Comparison of ENCODE assay signal across 8 cellular contexts in the genomic region with DNA sequence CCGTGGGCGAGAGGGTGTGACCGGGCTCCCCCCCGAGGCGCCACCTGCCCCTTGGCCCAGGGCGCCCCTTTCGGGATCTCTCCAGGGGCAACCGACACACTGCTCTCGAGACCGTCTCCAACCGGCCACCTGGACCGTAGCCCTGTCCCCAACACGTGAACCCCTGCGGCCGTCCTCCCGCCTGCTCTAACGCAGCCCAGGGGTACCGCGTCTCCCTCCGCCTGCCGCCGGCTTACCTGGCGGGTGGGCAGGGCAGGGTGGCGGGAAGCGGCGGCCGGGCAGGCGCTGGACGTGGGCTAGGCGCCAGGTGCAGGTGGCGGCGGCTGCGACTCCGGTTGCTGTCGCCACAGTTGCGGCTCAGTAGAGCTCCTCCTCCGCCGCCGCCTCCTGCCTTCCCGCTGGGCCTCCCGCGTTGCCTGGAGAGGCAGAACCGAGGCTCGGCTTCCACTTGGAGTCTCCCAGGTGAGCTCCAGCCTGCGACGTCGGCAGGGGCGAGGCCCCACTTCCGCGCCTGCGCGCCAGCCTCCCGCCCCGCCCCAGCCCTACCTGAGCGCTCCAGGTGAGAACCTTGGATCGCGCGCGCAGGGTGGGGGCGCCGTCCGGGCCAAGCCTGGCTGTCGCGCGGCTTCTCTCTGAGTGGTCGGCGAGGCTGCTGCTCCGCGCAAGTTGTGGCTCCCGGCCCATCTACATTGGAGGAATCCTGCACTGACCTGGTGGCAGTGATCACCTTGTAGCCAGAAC. TPM values are rescaled to one million over a fixed set of nuclear protein-coding genes. Genes with fewer than 3 reads are reported as not detected.
DNase-seq lines count a peak whose midpoint lies in the region; ATAC-seq and TF ChIP-seq lines count a peak whose summit lies in the region.

A gene (minus strand): TSS at position 469 of the 741 bp plus-strand sequence. CDS start 23,547 bp downstream, outside the sequence.

- TF ChIP-seq POLR2A in esophagus squamous epithelium (IDR thresholded peaks at IDR 0.05) = peak in 3 of 4 donors; percentile 51 to 89 (median 85)

- DNase-seq in NCI-H187 treated with DMSO at 0.1 percent for 48 hours (lab: John Stamatoyannopoulos, UW) (peak; percentile 55), activated T-cell treated with anti-CD3 and anti-CD28 coated beads for 24 hours (ENCODE audit: low read depth) (peak; percentile 9), esophagus squamous epithelium (lab: John Stamatoyannopoulos, UW) (peak; percentile 12), natural killer cell (peak; percentile 36), aorta (peak; percentile 50 to 77), NCI-H226 (no peak)

- H3K4me1 Mint-ChIP-seq in natural killer cell = peaks cover 65 to 79% of the 10 kb centered on the region in 2 donors

- no peaks in the 10 kb centered on the region for H3K36me3 Mint-ChIP-seq in natural killer cell

- H3K36me3 ChIP-seq in esophagus squamous epithelium = no peaks in the 10 kb centered on the region
- H3K36me3 ChIP-seq in aorta (ENCODE audit: control insufficient read depth in 1 of 2, insufficient read depth in 2 of 2, low read length in 1 of 2) = no peaks in the 10 kb centered on the region

- H3K4me1 ChIP-seq in esophagus squamous epithelium (peaks cover 0 to 60% (median 2%) of the 10 kb centered on the region in 3 donors), aorta (ENCODE audit: control insufficient read depth in 1 of 2, insufficient read depth in 2 of 2, low read length in 2 of 2) (no peaks in the 10 kb centered on the region)

- no peak for TF ChIP-seq CTCF in esophagus squamous epithelium (IDR thresholded peaks at IDR 0.05)
- TF ChIP-seq CTCF in natural killer cell (IDR thresholded peaks at IDR 0.05) = no peak

- ATAC-seq in GM18498 (IDR thresholded peaks at IDR 0.05; ENCODE audit: unreplicated experiment) (peak; percentile 40), HG02642 (IDR thresholded peaks at IDR 0.05; ENCODE audit: poor library complexity, unreplicated experiment) (peak; percentile 46), natural killer cell (peak; percentile 23 to 50 (median 50)), aorta (ENCODE audit: low FRiP score) (peak; percentile 63)

- H3K9me3 Mint-ChIP-seq in natural killer cell = no peaks in the 10 kb centered on the region

- H3K4me3 ChIP-seq in esophagus squamous epithelium (peak within 1 kb of the TSS; percentile 75 to 89 (median 78)), aorta (ENCODE audit: low read length in 2 of 2) (peak within 1 kb of the TSS; percentile 22 to 44)

- H3K4me3 Mint-ChIP-seq in natural killer cell = peak within 1 kb of the TSS; percentile 99

- peak within 1 kb of the TSS; percentile 85 to 92 for H3K27ac Mint-ChIP-seq in natural killer cell

- no peaks in the 10 kb centered on the region for H3K27me3 Mint-ChIP-seq in natural killer cell (ENCODE audit: low read depth in 2 of 2)

- WGBS in esophagus squamous epithelium, 2 donors = 0 to 2% methylated on average over 3 to 8 of the region's 70 CpGs
- 0 to 1% methylated on average over 53 to 70 of the region's 70 CpGs for WGBS in aorta, 2 donors

- H3K9me3 ChIP-seq in esophagus squamous epithelium = no peaks in the 10 kb centered on the region
- no peaks in the 10 kb centered on the region for H3K9me3 ChIP-seq in aorta (ENCODE audit: control insufficient read depth, low read length)

- H3K27ac ChIP-seq in esophagus squamous epithelium (peak within 1 kb of the TSS; percentile 93 to 97 (median 97)), aorta (ENCODE audit: low read depth in 1 of 2, low read length in 2 of 2) (no peak within 1 kb of the TSS)

- H3K27me3 ChIP-seq in esophagus squamous epithelium (peaks cover 0 to 17% (median 0%) of the 10 kb centered on the region in 4 donors), aorta (ENCODE audit: control insufficient read depth in 1 of 2, insufficient read depth in 2 of 2, low read length in 1 of 2) (no peaks in the 10 kb centered on the region)

- intact Hi-C loops in esophagus squamous epithelium (cut with DNase I) = no loop called here
- intact Hi-C loops in natural killer cell (cut with micrococcal nuclease) = loop anchor here (5.0 kb wide), 2 partner anchors 158 to 352 kb away; a partner anchor contains a TSS
- intact Hi-C loops in aorta (cut with DNase I) = no loop called here

RNA-seq across cellular contexts. Expression of the gene that starts here (rescaled TPM):
- total RNA-seq in esophagus squamous epithelium = 10 to 100 TPM; 28.4 to 76.0 (median 43.3) TPM
- total RNA-seq in natural killer cell = 10 to 100 TPM; 42.9 to 52.7 (median 47.4) TPM
- total RNA-seq in aorta = 1 to 10 TPM; 2.0 to 2.4 TPM
- 1 to 10 TPM in 1 of 2 donors, under 1 TPM in 1; 0.23 to 3.4 TPM for polyA plus RNA-seq in aorta

Comparison
In these comparisons a context has a peak if more than half of its experiments do, and no peak if none do; other contexts are left out.
1. RNA of the gene that starts here (total RNA-seq): 28.4 to 76.0 TPM in esophagus squamous epithelium and 42.9 to 52.7 TPM in natural killer cell; 2.0 to 2.4 TPM in aorta; every median in the first group is over 4 times any median in the second.
2. H3K27ac ChIP-seq: peak in esophagus squamous epithelium (4 of 4); none in aorta (0 of 2).
3. Peak in every context shown above with its lines, with median percentiles within 50 percentile points of each other: ATAC-seq.